In the genomic region with DNA sequence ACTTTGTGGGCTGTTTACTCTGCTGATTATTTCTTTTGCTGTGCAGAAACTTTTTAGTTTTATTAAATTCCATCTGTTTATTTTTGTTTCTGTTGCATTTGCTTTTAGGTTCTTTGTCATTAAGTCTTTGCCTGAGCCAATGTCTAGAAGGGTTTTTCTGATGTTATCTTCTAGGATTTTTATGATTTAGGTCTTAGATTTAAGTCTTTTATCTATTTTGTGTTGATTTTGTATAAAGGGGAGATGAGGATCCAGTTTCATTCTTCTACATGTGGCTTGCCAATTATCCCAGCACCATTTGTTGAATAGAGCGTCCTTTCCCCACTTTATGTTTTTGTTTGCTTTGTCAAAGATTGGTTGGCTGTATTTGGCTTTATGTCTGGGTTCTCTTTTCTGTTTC, we compare ENCODE assay signal across 5 cellular contexts. TPM values are rescaled to one million over a fixed set of nuclear protein-coding genes. Genes with fewer than 3 reads are reported as not detected.
"Had no signal": no experiment of that assay in that cellular context is flagged by ENCODE, and none has a peak within 500 bp of the region (broad histone marks: within the 10 kb centered on the region; RNA-seq: fewer than 3 reads in every experiment).

No MANE protein-coding gene starts in this region.

RNA-seq across cellular contexts. Expression of a gene that starts 47.1 kb away (rescaled TPM):
- total RNA-seq: HepG2, HT-29, HT1080, IMR-90, K562 had no signal
